ENCODE assay signal across 7 cellular contexts in genomic region chr19:56567274-56568120, GRCh38. TPM values are rescaled to one million over a fixed set of nuclear protein-coding genes. Genes with fewer than 3 reads are reported as not detected.
DNase-seq lines count a peak whose midpoint lies in the region; ATAC-seq lines count a peak whose summit lies in the region.

Gene ZNF470, plus strand, starts transcription at chr19:56567468. Its CDS starts 2,844 bp downstream, at chr19:56570312.

- peaks cover 69% of the 10 kb centered on the region for H3K36me3 Mint-ChIP-seq in activated CD4-positive, alpha-beta T cell treated with anti-CD3 and anti-CD28 coated beads, Interleukin-2, amount 10 ng/mL, durations not matched to agents 7 days and 5 days (ENCODE audit: low read depth)

- peaks cover 17% of the 10 kb centered on the region for H3K4me1 Mint-ChIP-seq in activated CD4-positive, alpha-beta T cell treated with anti-CD3 and anti-CD28 coated beads, Interleukin-2, amount 10 ng/mL, durations not matched to agents 7 days and 5 days

- intact Hi-C loops in left colon (cut with DNase I, micrococcal nuclease), result no loop called here

- peak; percentile 91 for DNase-seq in NCI-H345 (lab: John Stamatoyannopoulos, UW)
- peak; percentile 93 for DNase-seq in activated CD4-positive, alpha-beta T cell treated with anti-CD3 and anti-CD28 coated beads, Interleukin-2, amount 10 ng/mL, durations not matched to agents 7 days and 5 days
- DNase-seq in cortex of kidney (lab: John Stamatoyannopoulos, UW), result peak; percentile 21
- DNase-seq in left colon, result peak; percentile 97
- DNase-seq in stimulated activated CD4-positive, alpha-beta T cell treated with anti-CD3 and anti-CD28 coated beads, Interleukin-1b, Interleukin-23, amount 100 ng/mL, for 24 hours (ENCODE audit: low read depth in 4 of 4, low spot score in 1 of 4), result peak; percentile 65 to 86 (median 82)

- POLR2A ChIA-PET in activated CD4-positive, alpha-beta T cell treated with anti-CD3 and anti-CD28 coated beads, Interleukin-2, amount 10 ng/mL, durations not matched to agents 7 days and 5 days (lab: Charles Lee), result no interaction called here

- peak within 1 kb of the TSS; percentile 95 for H3K4me3 Mint-ChIP-seq in activated CD4-positive, alpha-beta T cell treated with anti-CD3 and anti-CD28 coated beads, Interleukin-2, amount 10 ng/mL, durations not matched to agents 7 days and 5 days

- CTCF ChIA-PET in activated CD4-positive, alpha-beta T cell treated with anti-CD3 and anti-CD28 coated beads, Interleukin-2, amount 10 ng/mL, durations not matched to agents 7 days and 5 days (lab: Charles Lee), result no interaction called here

- peaks cover 67% of the 10 kb centered on the region for H3K9me3 Mint-ChIP-seq in activated CD4-positive, alpha-beta T cell treated with anti-CD3 and anti-CD28 coated beads, Interleukin-2, amount 10 ng/mL, durations not matched to agents 7 days and 5 days

- H3K27me3 Mint-ChIP-seq in activated CD4-positive, alpha-beta T cell treated with anti-CD3 and anti-CD28 coated beads, Interleukin-2, amount 10 ng/mL, durations not matched to agents 7 days and 5 days, result no peaks in the 10 kb centered on the region

- ATAC-seq in GM18519 (IDR thresholded peaks at IDR 0.05; ENCODE audit: low FRiP score, unreplicated experiment) (peak; percentile 85), HG03025 (IDR thresholded peaks at IDR 0.05; ENCODE audit: low FRiP score, unreplicated experiment) (peak; percentile 94), left colon (peak; percentile 98)

- H3K27ac Mint-ChIP-seq in activated CD4-positive, alpha-beta T cell treated with anti-CD3 and anti-CD28 coated beads, Interleukin-2, amount 10 ng/mL, durations not matched to agents 7 days and 5 days, result peak within 1 kb of the TSS; percentile 95

RNA-seq across cellular contexts. Expression of gene ZNF470, which starts in this region (rescaled TPM):
- 1 to 10 TPM; 4.4 to 6.3 TPM for total RNA-seq in activated CD4-positive, alpha-beta T cell treated with anti-CD3 and anti-CD28 coated beads, Interleukin-2, amount 10 ng/mL, durations not matched to agents 7 days and 5 days
- 1 to 10 TPM; 1.3 to 2.5 TPM for total RNA-seq in left colon

Comparison
In these comparisons a context has a peak if more than half of its experiments do, and no peak if none do; other contexts are left out.
1. Peak in every context shown above with its lines: DNase-seq and ATAC-seq.
2. DNase-seq: peak in every context shown above with its lines; median percentile 97 in left colon; 93 in activated CD4-positive, alpha-beta T cell treated with anti-CD3 and anti-CD28 coated beads, Interleukin-2, amount 10 ng/mL, durations not matched to agents 7 days and 5 days; 91 in NCI-H345; 82 in stimulated activated CD4-positive, alpha-beta T cell treated with anti-CD3 and anti-CD28 coated beads, Interleukin-1b, Interleukin-23, amount 100 ng/mL, for 24 hours; 21 in cortex of kidney.